9 cellular contexts compared by ENCODE assay signal in the genomic region with DNA sequence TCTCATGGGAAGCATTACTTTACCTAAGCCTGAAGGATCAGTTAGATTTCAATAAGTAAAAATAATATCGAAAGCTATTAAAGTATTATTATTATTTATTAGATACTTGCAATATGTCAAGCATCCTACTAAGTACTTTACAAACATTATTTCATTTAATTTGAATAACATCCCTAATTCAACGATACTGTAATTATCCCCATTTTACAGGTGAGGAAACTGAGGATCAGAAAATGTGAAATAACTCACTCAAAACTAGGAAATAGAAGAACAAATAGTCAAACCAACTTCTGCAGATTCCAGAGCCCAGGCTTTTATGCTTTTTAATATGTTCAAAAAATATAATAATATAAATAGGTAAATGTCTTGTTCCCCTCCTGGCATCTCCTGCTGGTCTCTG. TPM values are rescaled to one million over a fixed set of nuclear protein-coding genes. Genes with fewer than 3 reads are reported as not detected.
A peak's percentile ranks its signal among the peaks of the same experiment; 100 is the strongest.
DNase-seq lines count a peak whose midpoint lies in the region; ATAC-seq and TF ChIP-seq lines count a peak whose summit lies in the region.
"Had no signal": no experiment of that assay in that cellular context is flagged by ENCODE, and none has a peak within 500 bp of the region (broad histone marks: within the 10 kb centered on the region; RNA-seq: fewer than 3 reads in every experiment).

No MANE protein-coding gene starts in this region.

- peaks cover 0 to 49% (median 23%) of the 10 kb centered on the region in 4 donors for H3K4me1 ChIP-seq in right lobe of liver
- peaks cover 76% of the 10 kb centered on the region for H3K4me1 ChIP-seq in thymus (ENCODE audit: control insufficient read depth, insufficient read depth, low read length)

- H3K27me3 Mint-ChIP-seq in activated CD4-positive, alpha-beta T cell treated with anti-CD3 and anti-CD28 coated beads, Interleukin-2, amount 10 ng/mL, durations not matched to agents 24 days and 14 days: no peaks in the 10 kb centered on the region
- H3K27me3 Mint-ChIP-seq in activated naive CD8-positive, alpha-beta T cell: no peaks in the 10 kb centered on the region

- peaks cover 8% of the 10 kb centered on the region for H3K9me3 Mint-ChIP-seq in activated CD4-positive, alpha-beta T cell treated with anti-CD3 and anti-CD28 coated beads, Interleukin-2, amount 10 ng/mL, durations not matched to agents 24 days and 14 days
- H3K9me3 Mint-ChIP-seq in activated naive CD8-positive, alpha-beta T cell (ENCODE audit: low read depth): no peaks in the 10 kb centered on the region

- WGBS in right lobe of liver (ENCODE audit: insufficient coverage, low coverage, low lambda C conversion rate, missing lambda C conversion rate): 94% methylated on average over 2 of the region's 2 CpGs
- 99% methylated on average over 2 of the region's 2 CpGs for WGBS in thymus

- peaks cover 10% of the 10 kb centered on the region for H3K36me3 Mint-ChIP-seq in activated CD4-positive, alpha-beta T cell treated with anti-CD3 and anti-CD28 coated beads, Interleukin-2, amount 10 ng/mL, durations not matched to agents 24 days and 14 days (ENCODE audit: low read depth)
- H3K36me3 Mint-ChIP-seq in activated naive CD8-positive, alpha-beta T cell: no peaks in the 10 kb centered on the region

- H3K4me1 Mint-ChIP-seq in activated CD4-positive, alpha-beta T cell treated with anti-CD3 and anti-CD28 coated beads, Interleukin-2, amount 10 ng/mL, durations not matched to agents 24 days and 14 days: peaks cover 77% of the 10 kb centered on the region
- H3K4me1 Mint-ChIP-seq in activated naive CD8-positive, alpha-beta T cell (ENCODE audit: low read depth): peaks cover 91% of the 10 kb centered on the region

- H3K36me3 ChIP-seq in right lobe of liver: no peaks in the 10 kb centered on the region
- no peaks in the 10 kb centered on the region for H3K36me3 ChIP-seq in thymus (ENCODE audit: control insufficient read depth, insufficient read depth)

- DNase-seq in activated CD4-positive, alpha-beta T cell treated with anti-CD3 and anti-CD28 coated beads, Interleukin-2, amount 10 ng/mL, durations not matched to agents 24 days and 14 days: peak; percentile 33
- no peak for DNase-seq in activated CD4-positive, alpha-beta T cell treated with anti-CD3 and anti-CD28 coated beads for 4 hours
- DNase-seq in right lobe of liver (no peak), NCI-H1048 (lab: John Stamatoyannopoulos, UW) (no peak), nucleus accumbens (lab: John Stamatoyannopoulos, UW) (no peak), AG08396 (ENCODE audit: low spot score) (no peak)

- TF ChIP-seq CTCF in right lobe of liver (IDR thresholded peaks at IDR 0.05): no peak

- no peak for ATAC-seq in right lobe of liver
- ATAC-seq: A549 had no signal

- TF ChIP-seq POLR2A in right lobe of liver (IDR thresholded peaks at IDR 0.05): no peak

- H3K9me3 ChIP-seq in right lobe of liver (no peaks in the 10 kb centered on the region), thymus (ENCODE audit: control insufficient read depth) (no peaks in the 10 kb centered on the region)
- H3K9me3 ChIP-seq: A549 had no signal

- H3K4me3 Mint-ChIP-seq in activated CD4-positive, alpha-beta T cell treated with anti-CD3 and anti-CD28 coated beads, Interleukin-2, amount 10 ng/mL, durations not matched to agents 24 days and 14 days: no peak overlapping the region
- H3K4me3 Mint-ChIP-seq in activated naive CD8-positive, alpha-beta T cell: peak overlapping the region; percentile 59

- H3K27me3 ChIP-seq in right lobe of liver: no peaks in the 10 kb centered on the region
- no peaks in the 10 kb centered on the region for H3K27me3 ChIP-seq in thymus (ENCODE audit: control insufficient read depth, insufficient read depth)

- H3K27ac Mint-ChIP-seq in activated CD4-positive, alpha-beta T cell treated with anti-CD3 and anti-CD28 coated beads, Interleukin-2, amount 10 ng/mL, durations not matched to agents 24 days and 14 days: peak overlapping the region; percentile 91
- H3K27ac Mint-ChIP-seq in activated naive CD8-positive, alpha-beta T cell: peak overlapping the region; percentile 98

- peak overlapping the region; percentile 3 to 60 (median 57) for H3K27ac ChIP-seq in right lobe of liver
- peak overlapping the region; percentile 97 for H3K27ac ChIP-seq in thymus (ENCODE audit: low read depth)
- H3K27ac ChIP-seq: A549 had no signal

- H3K4me3 ChIP-seq in right lobe of liver (no peak overlapping the region), thymus (ENCODE audit: low read length) (no peak overlapping the region)
- H3K4me3 ChIP-seq: A549 had no signal

- intact Hi-C loops in activated CD4-positive, alpha-beta T cell treated with anti-CD3 and anti-CD28 coated beads, Interleukin-2, amount 10 ng/mL, durations not matched to agents 24 days and 14 days (cut with micrococcal nuclease): loop anchor here (10.0 kb wide), 3 partner anchors 357 to 787 kb away; no protein-coding TSS in a partner anchor
- intact Hi-C loops in right lobe of liver (cut with DNase I): no loop called here

RNA-seq across cellular contexts. Expression of a gene that starts 10.3 kb away (rescaled TPM):
- total RNA-seq in activated CD4-positive, alpha-beta T cell treated with anti-CD3 and anti-CD28 coated beads, Interleukin-2, amount 10 ng/mL, durations not matched to agents 24 days and 14 days: 45.2 and 53.6 TPM in 2 replicates
- 100 to 1,000 TPM in 1 of 6 experiments, 10 to 100 TPM in 5; 10.8 to 105 (median 32.5) TPM for total RNA-seq in right lobe of liver
- polyA plus RNA-seq in thymus: 260 TPM

RNA-seq across cellular contexts. Expression of a gene that starts 57.5 kb away (rescaled TPM):
- total RNA-seq in activated CD4-positive, alpha-beta T cell treated with anti-CD3 and anti-CD28 coated beads, Interleukin-2, amount 10 ng/mL, durations not matched to agents 24 days and 14 days: 26.3 and 31.1 TPM in 2 replicates
- total RNA-seq in right lobe of liver: 10 to 100 TPM in 5 of 6 experiments, 1 to 10 TPM in 1; 9.4 to 15.7 (median 11.5) TPM
- 43.4 TPM for polyA plus RNA-seq in thymus

RNA-seq across cellular contexts. Expression of a gene that starts 57.9 kb away (rescaled TPM):
- total RNA-seq in activated CD4-positive, alpha-beta T cell treated with anti-CD3 and anti-CD28 coated beads, Interleukin-2, amount 10 ng/mL, durations not matched to agents 24 days and 14 days: 38.3 and 41.8 TPM in 2 replicates
- 10 to 100 TPM; 16.0 to 28.6 (median 22.2) TPM for total RNA-seq in right lobe of liver
- polyA plus RNA-seq in thymus: 31.0 TPM
